ENCODE assay signal across 19 cellular contexts in genomic region chr6:168050225-168050796, GRCh38. TPM values are rescaled to one million over a fixed set of nuclear protein-coding genes. Genes with fewer than 3 reads are reported as not detected.
"Had no signal": no experiment of that assay in that cellular context is flagged by ENCODE, and none has a peak within 500 bp of the region (broad histone marks: within the 10 kb centered on the region; RNA-seq: fewer than 3 reads in every experiment).

No MANE protein-coding gene starts in this region.

- H3K36me3 Mint-ChIP-seq: activated naive CD8-positive, alpha-beta T cell treated with anti-CD3 and anti-CD28 coated beads, Interleukin-2, amount 10 ng/mL, durations not matched to agents 7 days and 5 days; stimulated activated naive B cell treated with anti-CD40 and anti-IgM and Interleukin-4, amounts not matched to agents 10 μg/mL and 1 μg/mL and 100 μg/mL, for 72 hours; T-cell had no signal

- H3K27ac Mint-ChIP-seq: activated naive CD8-positive, alpha-beta T cell treated with anti-CD3 and anti-CD28 coated beads, Interleukin-2, amount 10 ng/mL, durations not matched to agents 7 days and 5 days; stimulated activated naive B cell treated with anti-CD40 and anti-IgM and Interleukin-4, amounts not matched to agents 10 μg/mL and 1 μg/mL and 100 μg/mL, for 72 hours; T-cell had no signal

- H3K36me3 ChIP-seq: brain microvascular endothelial cell, heart left ventricle, ovary, transverse colon had no signal

- H3K4me3 ChIP-seq: heart left ventricle, ovary, transverse colon had no signal

- H3K9me3 Mint-ChIP-seq: activated naive CD8-positive, alpha-beta T cell treated with anti-CD3 and anti-CD28 coated beads, Interleukin-2, amount 10 ng/mL, durations not matched to agents 7 days and 5 days; neural crest cell; stimulated activated naive B cell treated with anti-CD40 and anti-IgM and Interleukin-4, amounts not matched to agents 10 μg/mL and 1 μg/mL and 100 μg/mL, for 72 hours; T-cell had no signal

- H3K4me1 Mint-ChIP-seq: activated naive CD8-positive, alpha-beta T cell treated with anti-CD3 and anti-CD28 coated beads, Interleukin-2, amount 10 ng/mL, durations not matched to agents 7 days and 5 days; neural crest cell; stimulated activated naive B cell treated with anti-CD40 and anti-IgM and Interleukin-4, amounts not matched to agents 10 μg/mL and 1 μg/mL and 100 μg/mL, for 72 hours; T-cell had no signal

- ATAC-seq: foreskin keratinocyte; heart left ventricle; stimulated activated naive B cell treated with anti-CD40 and anti-IgM and Interleukin-4, amounts not matched to agents 10 μg/mL and 1 μg/mL and 100 μg/mL, for 72 hours; T-cell had no signal

- DNase-seq: activated CD4-positive, alpha-beta T cell treated with anti-CD3 and anti-CD28 coated beads, Interleukin-2, amount 50 U/mL, for 4 hours; activated CD4-positive, CD25-positive, alpha-beta regulatory T cell treated with anti-CD3 and anti-CD28 coated beads, Interleukin-2, amount 50 U/mL, for 72 hours; activated naive CD4-positive, alpha-beta T cell; activated naive CD8-positive, alpha-beta T cell treated with anti-CD3 and anti-CD28 coated beads, Interleukin-2, amount 10 ng/mL, durations not matched to agents 7 days and 5 days; activated T-cell treated with anti-CD3 and anti-CD28 coated beads for 4 hours; brain microvascular endothelial cell; effector memory CD4-positive, alpha-beta T cell; foreskin keratinocyte; stimulated activated CD4-positive, alpha-beta T cell treated with anti-CD3 and anti-CD28 coated beads, Interleukin-4, amount 100 ng/mL, for 1 hour; stimulated activated naive B cell treated with anti-CD40 and anti-IgM and Interleukin-4, amounts not matched to agents 10 μg/mL and 1 μg/mL and 100 μg/mL, for 72 hours; T-cell; T-helper 9 cell; transverse colon had no signal

- H3K9me3 ChIP-seq: heart left ventricle, ovary, transverse colon had no signal

- H3K27me3 Mint-ChIP-seq: activated naive CD8-positive, alpha-beta T cell treated with anti-CD3 and anti-CD28 coated beads, Interleukin-2, amount 10 ng/mL, durations not matched to agents 7 days and 5 days; stimulated activated naive B cell treated with anti-CD40 and anti-IgM and Interleukin-4, amounts not matched to agents 10 μg/mL and 1 μg/mL and 100 μg/mL, for 72 hours; T-cell had no signal

- H3K27ac ChIP-seq: brain microvascular endothelial cell, foreskin keratinocyte, heart left ventricle, ovary, transverse colon had no signal

- H3K4me3 Mint-ChIP-seq: activated naive CD8-positive, alpha-beta T cell treated with anti-CD3 and anti-CD28 coated beads, Interleukin-2, amount 10 ng/mL, durations not matched to agents 7 days and 5 days; neural crest cell; stimulated activated naive B cell treated with anti-CD40 and anti-IgM and Interleukin-4, amounts not matched to agents 10 μg/mL and 1 μg/mL and 100 μg/mL, for 72 hours; T-cell had no signal

- H3K27me3 ChIP-seq: brain microvascular endothelial cell, foreskin keratinocyte, heart left ventricle, ovary, transverse colon had no signal

- H3K4me1 ChIP-seq: foreskin keratinocyte had no signal

RNA-seq across cellular contexts. Expression of gene FRMD1, which starts 28.7 kb away (rescaled TPM):
- total RNA-seq: activated naive CD8-positive, alpha-beta T cell treated with anti-CD3 and anti-CD28 coated beads, Interleukin-2, amount 10 ng/mL, durations not matched to agents 7 days and 5 days; foreskin keratinocyte; myocyte; neural crest cell; pulmonary artery endothelial cell; T-cell had no signal
- polyA plus RNA-seq: foreskin keratinocyte had no signal

RNA-seq across cellular contexts. Expression of gene KIF25, which starts 52.8 kb away (rescaled TPM):
- total RNA-seq: activated naive CD8-positive, alpha-beta T cell treated with anti-CD3 and anti-CD28 coated beads, Interleukin-2, amount 10 ng/mL, durations not matched to agents 7 days and 5 days; foreskin keratinocyte; liver; myocyte; pulmonary artery endothelial cell; T-cell; transverse colon had no signal
- polyA plus RNA-seq: foreskin keratinocyte had no signal
